Comparison of ENCODE assay signal across 22 cellular contexts in the genomic region with DNA sequence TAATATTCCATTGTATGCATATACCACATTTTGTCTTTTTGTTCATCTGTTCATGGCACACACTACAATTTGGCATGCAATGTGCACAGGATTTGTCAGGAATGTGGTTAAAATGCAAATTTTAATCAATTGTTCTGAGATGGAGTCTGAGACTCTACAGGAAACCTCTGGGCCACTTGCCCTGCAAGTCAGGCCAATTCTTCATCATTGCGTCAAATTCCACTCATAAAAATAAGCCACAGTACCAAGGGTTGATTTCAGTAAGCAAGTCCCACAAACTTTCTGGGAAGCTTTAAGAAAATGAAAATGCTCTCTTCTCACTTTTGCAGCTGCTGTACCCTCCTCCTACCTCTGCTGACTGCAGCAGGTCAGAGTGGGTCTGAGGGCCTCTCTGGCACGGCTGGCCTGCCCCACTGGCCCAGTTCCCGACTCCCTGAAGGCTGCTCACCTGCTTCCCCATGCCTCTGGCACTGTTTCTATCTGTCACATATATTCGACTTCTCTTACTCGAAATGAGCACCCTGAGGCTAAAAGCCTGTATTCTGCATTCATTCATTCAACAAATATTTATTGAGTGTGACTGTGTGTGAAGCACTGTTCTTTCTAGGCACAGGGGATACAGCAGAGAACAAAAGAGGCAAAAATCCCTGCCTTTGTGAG.
DNase-seq lines count a peak whose midpoint lies in the region; FAIRE-seq and TF ChIP-seq lines count a peak whose summit lies in the region.
"Had no signal": no experiment of that assay in that cellular context is flagged by ENCODE, and none has a peak within 500 bp of the region (broad histone marks: within the 10 kb centered on the region; RNA-seq: fewer than 3 reads in every experiment).

No MANE protein-coding gene starts in this region.

- no peak for TF ChIP-seq POLR2A in H1 (IDR thresholded peaks at IDR 0.05; ENCODE audit: control extremely low read depth in 1 of 2, low read depth in 2 of 2, low read length in 2 of 2)

- H3K79me2 ChIP-seq in H1 (ENCODE audit: control insufficient read depth in 1 of 2, insufficient read depth in 2 of 2, low read length in 2 of 2) (no peaks in the 10 kb centered on the region), trophoblast cell (ENCODE audit: control insufficient read depth, insufficient read depth, low read length, poor library complexity) (peaks cover 7% of the 10 kb centered on the region)

- WGBS in H1 (ENCODE audit: extremely low coverage in 1 of 2, insufficient coverage in 1 of 2, insufficient read length in 1 of 2, insufficient replicate concordance in 2 of 2, low coverage in 1 of 2, low lambda C conversion rate in 2 of 2, missing lambda C conversion rate in 1 of 2), 2 experiments: 80% methylated on average over 5 of the region's 5 CpGs; no CpG with 5 or more reads in 1 of the 2 experiments
- no CpG with 5 or more reads among the region's 5 CpGs for WGBS in trophoblast cell (ENCODE audit: extremely low coverage, insufficient coverage, insufficient read length)

- H2BK12ac ChIP-seq in H1 (ENCODE audit: low read depth, low read length): 0 out of 2 replicates have a peak overlapping the region, but pooled peaks have one; percentile 98
- H2BK12ac ChIP-seq in trophoblast cell (ENCODE audit: low read length): peak overlapping the region; percentile 78

- H2AK5ac ChIP-seq in H1 (ENCODE audit: low read depth, low read length) (no peak overlapping the region), trophoblast cell (ENCODE audit: low read length) (no peak overlapping the region)

- H3K4me2 ChIP-seq in H1 (ENCODE audit: insufficient read depth in 1 of 2, low read depth in 2 of 2, low read length in 2 of 2): no peak overlapping the region
- H3K4me2 ChIP-seq in trophoblast cell (ENCODE audit: low read length): no peak overlapping the region

- H2BK5ac ChIP-seq in H1 (ENCODE audit: low read depth, low read length) (peak overlapping the region; percentile 90; the same call in 1 of the 2 replicates), trophoblast cell (ENCODE audit: low read depth, low read length, poor library complexity) (no peak overlapping the region)

- H2BK120ac ChIP-seq in H1 (replicated peaks; ENCODE audit: low read depth, low read length): peak overlapping the region; percentile 6
- no peak overlapping the region for H2BK120ac ChIP-seq in trophoblast cell (ENCODE audit: insufficient read depth, low read length, poor library complexity)

- H4K91ac ChIP-seq in H1 (replicated peaks; ENCODE audit: insufficient read length, low read length): no peak overlapping the region
- peak overlapping the region; percentile 33 for H4K91ac ChIP-seq in trophoblast cell (ENCODE audit: low read depth, low read length)

- peak overlapping the region; percentile 31; the same call in 1 of the 2 replicates for H2BK15ac ChIP-seq in H1 (ENCODE audit: low read length)

- H4K8ac ChIP-seq in H1 (ENCODE audit: extremely low read depth, insufficient read depth, low read length): no peak overlapping the region
- no peak overlapping the region for H4K8ac ChIP-seq in trophoblast cell (ENCODE audit: low read depth, low read length)

- TF ChIP-seq EP300 in H1 (IDR thresholded peaks at IDR 0.05; ENCODE audit: borderline replicate concordance in 1 of 2, low read depth in 2 of 2, low read length in 2 of 2): no peak

- no peak overlapping the region for H4K5ac ChIP-seq in H1 (ENCODE audit: insufficient read length, low read depth, low read length)

- FAIRE-seq in H1 (lab: Jason Lieb, UNC): no peak
- FAIRE-seq: astrocyte, endothelial cell of umbilical vein had no signal

- H3K9me3 ChIP-seq in H1 (ENCODE audit: insufficient read depth in 2 of 2, low read depth in 1 of 2, low read length in 1 of 2) (no peaks in the 10 kb centered on the region), trophoblast cell (ENCODE audit: insufficient read depth, low read depth, low read length) (peaks cover 2% of the 10 kb centered on the region)
- H3K9me3 ChIP-seq: Peyer's patch, spleen had no signal

- no peaks in the 10 kb centered on the region for H4K20me1 ChIP-seq in H1 (replicated peaks in 1 of 2; ENCODE audit: control insufficient read depth in 1 of 2, insufficient read depth in 2 of 2, low read length in 2 of 2)

- no peak overlapping the region for H3K4me3 ChIP-seq in H7 (ENCODE audit: insufficient read depth, low read depth, low read length)
- H3K4me3 ChIP-seq in H1 (ENCODE audit: extremely low read depth in 1 of 4, insufficient read depth in 2 of 4, low read depth in 3 of 4, low read length in 4 of 4): no peak overlapping the region
- no peak overlapping the region for H3K4me3 ChIP-seq in trophoblast cell (ENCODE audit: low read depth, low read length)
- H3K4me3 ChIP-seq: dorsolateral prefrontal cortex, Peyer's patch, spleen had no signal

- DNase-seq in H7 (peak; percentile 10), NCI-H2081 treated with DMSO at 0.1 percent for 48 hours (lab: John Stamatoyannopoulos, UW) (peak; percentile 6), H1 (ENCODE audit: low read depth in 1 of 2, low spot score in 2 of 2) (peak in 1 of 2 experiments; percentile 45), trophoblast cell (peak; percentile 55 to 82), hippocampal formation (lab: John Stamatoyannopoulos, UW) (no peak), MV-4-11 (lab: John Stamatoyannopoulos, UW) (no peak)
- no peak for DNase-seq in stimulated activated CD4-positive, alpha-beta T cell treated with anti-CD3 and anti-CD28 coated beads, Interleukin-15, amount 100 ng/mL, for 24 hours
- DNase-seq: activated CD4-positive, alpha-beta memory T cell treated with anti-CD3 and anti-CD28 coated beads for 36 hours; activated effector memory CD4-positive, alpha-beta T cell treated with anti-CD3 and anti-CD28 coated beads, Interleukin-2, amount 50 U/mL, for 16 hours; activated naive CD8-positive, alpha-beta T cell treated with anti-CD3 and anti-CD28 coated beads, Interleukin-2, amount 10 ng/mL, durations not matched to agents 7 days and 5 days; CD4-positive, CD25-positive, alpha-beta regulatory T cell; GDM1; GOT3; KG1; naive thymus-derived CD4-positive, alpha-beta T cell; NCI-H187; spleen; stimulated activated CD4-positive, alpha-beta T cell treated with anti-CD3 and anti-CD28 coated beads, Interleukin-4, amount 100 ng/mL, for 1 hour had no signal

- H2AFZ ChIP-seq in H1 (ENCODE audit: low read length) (no peak overlapping the region), trophoblast cell (ENCODE audit: insufficient read depth, low read length, poor library complexity) (no peak overlapping the region)

- no peak overlapping the region for H3K56ac ChIP-seq in H1 (replicated peaks; ENCODE audit: insufficient read length, low read depth, low read length)

- POLR2A ChIA-PET in H1 (lab: Charles Lee; ENCODE audit: partially characterized antibody): interaction anchor here (0.7 kb wide), 1 partner anchor 75 kb away, joined by 3 read pairs; no protein-coding TSS in a partner anchor

- H3K23ac ChIP-seq in H1 (ENCODE audit: insufficient read length): no peak overlapping the region
- no peak overlapping the region for H3K23ac ChIP-seq in trophoblast cell (ENCODE audit: low read length)

- TF ChIP-seq CTCF in H1 (IDR thresholded peaks at IDR 0.05; ENCODE audit: control extremely low read depth in 1 of 3, insufficient read depth in 1 of 3, low read depth in 1 of 3, low read length in 3 of 3): no peak

- H3K27ac ChIP-seq in H1 (ENCODE audit: low read depth, low read length) (no peak overlapping the region), trophoblast cell (ENCODE audit: low read depth, low read length) (no peak overlapping the region)
- H3K27ac ChIP-seq: dorsolateral prefrontal cortex, Peyer's patch, spleen had no signal

- H3K9ac ChIP-seq in H1 (replicated peaks in 1 of 4; ENCODE audit: extremely low read depth in 1 of 4, low read depth in 3 of 4, low read length in 3 of 4): no peak overlapping the region
- no peak overlapping the region for H3K9ac ChIP-seq in trophoblast cell (ENCODE audit: low read length)

- H3K14ac ChIP-seq in H1 (ENCODE audit: insufficient read length) (no peak overlapping the region), trophoblast cell (ENCODE audit: low read length) (no peak overlapping the region)

- 0 out of 2 replicates have a peak overlapping the region, but pooled peaks have one; percentile 48 for H3K18ac ChIP-seq in H1 (ENCODE audit: extremely low read depth, low read length)
- no peak overlapping the region for H3K18ac ChIP-seq in trophoblast cell (ENCODE audit: low read length)

- H3K23me2 ChIP-seq in H1 (ENCODE audit: low read depth, low read length): peaks cover 8% of the 10 kb centered on the region; the same call in 1 of the 2 replicates

- H3K27me3 ChIP-seq in H7 (ENCODE audit: control insufficient read depth, insufficient read depth, low read length) (no peaks in the 10 kb centered on the region), H1 (replicated peaks in 1 of 4; ENCODE audit: control insufficient read depth in 3 of 4, extremely low read depth in 1 of 4, insufficient read depth in 3 of 4, low read length in 3 of 4) (no peaks in the 10 kb centered on the region), trophoblast cell (ENCODE audit: insufficient read depth, low read length) (no peaks in the 10 kb centered on the region)
- H3K27me3 ChIP-seq: dorsolateral prefrontal cortex, Peyer's patch had no signal

- H3K36me3 ChIP-seq in H7 (replicated peaks; ENCODE audit: control insufficient read depth, insufficient read depth, low read length) (no peaks in the 10 kb centered on the region), H1 (ENCODE audit: control insufficient read depth in 2 of 4, insufficient read depth in 4 of 4, low read length in 3 of 4) (no peaks in the 10 kb centered on the region), trophoblast cell (ENCODE audit: control insufficient read depth in 1 of 2, insufficient read depth in 2 of 2, low read length in 2 of 2) (no peaks in the 10 kb centered on the region)
- H3K36me3 ChIP-seq: Peyer's patch, spleen had no signal

- H3K4ac ChIP-seq in H1 (replicated peaks; ENCODE audit: insufficient read length, low read depth, low read length): no peak overlapping the region
- no peak overlapping the region for H3K4ac ChIP-seq in trophoblast cell (ENCODE audit: low read depth, low read length)

- TF ChIP-seq RAD21 in H1 (IDR thresholded peaks at IDR 0.05 in 1 of 2, conservative IDR thresholded peaks at IDR 0.05 in 1 of 2; ENCODE audit: low read depth in 2 of 2, low read length in 2 of 2): no peak

- H4K12ac ChIP-seq in trophoblast cell (ENCODE audit: low read depth, low read length): no peak overlapping the region

- peaks cover 5 to 20% (median 12%) of the 10 kb centered on the region in 4 experiments for H3K4me1 ChIP-seq in H1 (replicated peaks in 1 of 4; ENCODE audit: control insufficient read depth in 3 of 4, insufficient read depth in 4 of 4, low read length in 3 of 4)
- peaks cover 13 to 20% of the 10 kb centered on the region in 2 experiments for H3K4me1 ChIP-seq in trophoblast cell (ENCODE audit: control insufficient read depth in 1 of 2, insufficient read depth in 2 of 2, low read length in 2 of 2)

- CTCF ChIA-PET in H1 (lab: Charles Lee; ENCODE audit: partially characterized antibody): interaction anchor here (0.6 to 16.0 kb wide), 5 partner anchors 25 to 289 kb away, joined by 3 to 168 read pairs (median 3); no protein-coding TSS in a partner anchor

- peak overlapping the region; percentile 72; the same call in 1 of the 2 replicates for H2BK20ac ChIP-seq in H1 (ENCODE audit: low read length)

- H3K79me1 ChIP-seq in H1 (ENCODE audit: low read depth, low read length) (no peaks in the 10 kb centered on the region), trophoblast cell (ENCODE audit: low read length) (peaks cover 22% of the 10 kb centered on the region)

Comparison
In these comparisons a context has a peak if more than half of its experiments do, and no peak if none do; other contexts are left out.
1. DNase-seq: peak in H7 (single experiment), NCI-H2081 treated with DMSO at 0.1 percent for 48 hours (single experiment) and trophoblast cell (2 of 2); none in hippocampal formation (0 of 2), stimulated activated CD4-positive, alpha-beta T cell treated with anti-CD3 and anti-CD28 coated beads, Interleukin-15, amount 100 ng/mL, for 24 hours (single experiment) and MV-4-11 (single experiment).